Comparison of ENCODE assay signal across 8 cellular contexts in the genomic region with DNA sequence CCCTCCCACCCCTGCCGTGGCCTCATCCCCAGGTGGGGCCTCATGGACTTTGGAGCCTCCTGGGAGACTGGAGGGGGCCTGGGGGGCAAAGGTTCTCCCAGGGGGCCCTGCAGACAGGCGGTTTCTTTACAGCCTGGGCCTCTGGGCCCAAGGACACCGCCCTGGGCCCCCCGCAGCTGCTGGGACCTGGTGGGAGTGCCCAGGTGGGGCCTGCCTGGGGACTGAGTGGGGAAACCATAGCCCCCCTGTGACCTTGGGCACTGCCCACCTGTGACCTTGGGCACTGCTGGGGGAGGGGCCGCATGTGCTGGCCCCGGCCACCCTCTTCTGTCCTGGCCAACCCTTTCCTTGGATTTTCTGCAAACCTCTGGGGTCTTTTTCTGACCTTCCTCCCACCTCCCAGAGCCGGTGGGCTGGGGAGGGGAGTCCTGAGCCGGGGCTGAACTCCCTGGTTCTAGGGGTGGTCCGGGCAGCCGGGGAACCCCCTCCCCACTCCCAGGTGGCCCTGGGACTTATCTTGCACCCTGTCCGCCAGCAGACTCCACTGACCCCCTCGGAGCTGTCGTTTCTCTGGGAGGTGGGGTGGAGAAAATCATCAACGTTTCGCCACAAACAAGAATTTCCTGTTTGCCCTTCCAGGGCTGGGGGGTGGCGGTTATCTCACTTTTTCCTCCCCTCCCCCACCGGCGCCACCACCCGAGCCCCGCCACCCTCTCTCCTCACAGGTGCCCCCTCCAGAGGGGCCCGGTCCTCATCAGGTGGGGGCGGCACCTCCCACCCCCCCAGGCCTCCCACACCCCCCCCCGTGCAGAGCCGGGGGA. TPM values are rescaled to one million over a fixed set of nuclear protein-coding genes. Genes with fewer than 3 reads are reported as not detected.
DNase-seq lines count a peak whose midpoint lies in the region; ATAC-seq, FAIRE-seq and TF ChIP-seq lines count a peak whose summit lies in the region.
"Had no signal": no experiment of that assay in that cellular context is flagged by ENCODE, and none has a peak within 500 bp of the region (broad histone marks: within the 10 kb centered on the region; RNA-seq: fewer than 3 reads in every experiment).

No MANE protein-coding gene starts in this region.

- H3K36me3 ChIP-seq in NT2/D1 (ENCODE audit: insufficient read depth, insufficient read length, low read length), result peaks cover 13% of the 10 kb centered on the region
- no peaks in the 10 kb centered on the region for H3K36me3 ChIP-seq in hepatocyte (replicated peaks; ENCODE audit: insufficient read depth, low read depth)
- no peaks in the 10 kb centered on the region for H3K36me3 ChIP-seq in small intestine (ENCODE audit: control insufficient read depth in 2 of 2, insufficient read depth in 2 of 2, low read length in 2 of 2)

- H3K27ac ChIP-seq in hepatocyte (peak overlapping the region; percentile 100), small intestine (ENCODE audit: low read depth in 1 of 2, low read length in 1 of 2) (peak overlapping the region in 1 of 2 donors; percentile 2), foreskin keratinocyte (no peak overlapping the region)

- no peak for TF ChIP-seq CTCF in hepatocyte (IDR thresholded peaks at IDR 0.05; ENCODE audit: poor library complexity)
- no peak for TF ChIP-seq CTCF in foreskin keratinocyte (conservative IDR thresholded peaks at IDR 0.05)

- no peak for ATAC-seq in foreskin keratinocyte
- no peak for ATAC-seq in HG02840 (IDR thresholded peaks at IDR 0.05; ENCODE audit: low FRiP score, unreplicated experiment)

- WGBS in hepatocyte (ENCODE audit: low lambda C conversion rate, missing lambda C conversion rate), result 18% methylated on average over 13 of the region's 24 CpGs
- WGBS in small intestine, 3 donors, result 8 to 17% (median 11%) methylated on average over 17 to 24 of the region's 24 CpGs

- FAIRE-seq in GM12891 (lab: Jason Lieb, UNC) (peak; percentile 74), small intestine (lab: Jason Lieb, UNC) (no peak)

- no peaks in the 10 kb centered on the region for H3K27me3 ChIP-seq in NT2/D1 (ENCODE audit: insufficient read depth, insufficient read length)
- H3K27me3 ChIP-seq in hepatocyte, result no peaks in the 10 kb centered on the region
- H3K27me3 ChIP-seq in small intestine (ENCODE audit: control insufficient read depth in 2 of 2, insufficient read depth in 2 of 2, low read length in 2 of 2), result no peaks in the 10 kb centered on the region
- H3K27me3 ChIP-seq in foreskin keratinocyte, result no peaks in the 10 kb centered on the region

- H3K9ac ChIP-seq in NT2/D1 (ENCODE audit: insufficient read length, low read depth), result peak overlapping the region; percentile 42

- no peak for TF ChIP-seq POLR2A in GM12891 (IDR thresholded peaks at IDR 0.05; ENCODE audit: low read depth, low read length)

- no peaks in the 10 kb centered on the region for H3K9me2 ChIP-seq in hepatocyte (replicated peaks; ENCODE audit: insufficient read depth)

- H3K79me2 ChIP-seq in hepatocyte, result peaks cover 92% of the 10 kb centered on the region

- H3K4me1 ChIP-seq in NT2/D1 (ENCODE audit: insufficient read depth, insufficient read length), result peaks cover 42% of the 10 kb centered on the region
- H3K4me1 ChIP-seq in hepatocyte (ENCODE audit: insufficient read depth), result peaks cover 91% of the 10 kb centered on the region
- peaks cover 5 to 11% of the 10 kb centered on the region in 2 donors for H3K4me1 ChIP-seq in small intestine (ENCODE audit: control insufficient read depth in 2 of 2, insufficient read depth in 1 of 2, low read depth in 1 of 2, low read length in 1 of 2)
- H3K4me1 ChIP-seq in foreskin keratinocyte, result peaks cover 7% of the 10 kb centered on the region

- H4K20me1 ChIP-seq in hepatocyte (ENCODE audit: insufficient read depth, poor library complexity, severe bottlenecking), result peaks cover 2% of the 10 kb centered on the region

- H3K9me3 ChIP-seq in NT2/D1 (ENCODE audit: insufficient read depth, low read length) (no peaks in the 10 kb centered on the region), hepatocyte (ENCODE audit: low read depth) (no peaks in the 10 kb centered on the region), small intestine (ENCODE audit: control insufficient read depth, low read depth) (no peaks in the 10 kb centered on the region)

- H3K4me2 ChIP-seq in hepatocyte, result peak overlapping the region; percentile 88

- H3K4me3 ChIP-seq in NT2/D1 (ENCODE audit: insufficient read length, low read depth), result no peak overlapping the region
- peak overlapping the region; percentile 20 for H3K4me3 ChIP-seq in hepatocyte
- H3K4me3 ChIP-seq in small intestine (ENCODE audit: low read depth in 1 of 2, low read length in 2 of 2), result no peak overlapping the region

- DNase-seq in GM12891 (ENCODE audit: insufficient read length, low spot score) (no peak), NT2/D1 (ENCODE audit: low read depth, low spot score) (no peak), hepatocyte (ENCODE audit: low spot score) (peak; percentile 92), small intestine (peak; percentile 58), foreskin keratinocyte (no peak), hippocampal formation (lab: John Stamatoyannopoulos, UW) (no peak)
- DNase-seq: NCI-H1105 had no signal

- no peak overlapping the region for H2AFZ ChIP-seq in hepatocyte

TF ChIP-seq in GM12891, 5 proteins besides CTCF, POLR2A, EP300 and RAD21:
- no peak for TF ChIP-seq PAX5 (IDR thresholded peaks at IDR 0.05; ENCODE audit: insufficient read depth, low read length, severe bottlenecking)
- no peak for TF ChIP-seq POLR2AphosphoS5 (IDR thresholded peaks at IDR 0.05; ENCODE audit: low read depth, low read length)
- TF ChIP-seq SPI1 (IDR thresholded peaks at IDR 0.05; ENCODE audit: low read depth, low read length), result no peak
- no peak for TF ChIP-seq TAF1 (IDR thresholded peaks at IDR 0.05; ENCODE audit: low read depth, low read length)
- no peak for TF ChIP-seq POU2F2 (IDR thresholded peaks at IDR 0.05; ENCODE audit: low read depth, low read length)

RNA-seq across cellular contexts. Expression of gene ARID3A, which starts 27.1 kb away (rescaled TPM):
- polyA plus RNA-seq in GM12891 (2012; ENCODE audit: low read depth, missing spikeins), result 24.1 TPM
- total RNA-seq in hepatocyte, result 95.9 and 122 TPM in 2 replicates
- polyA plus RNA-seq in hepatocyte, result 180 and 203 TPM in 2 replicates
- 1 to 10 TPM; 1.3 to 6.2 (median 3.4) TPM for polyA plus RNA-seq in small intestine
- total RNA-seq in foreskin keratinocyte, result 9.0 and 9.4 TPM in 2 replicates
- 4.8 and 5.0 TPM in 2 replicates for polyA plus RNA-seq in foreskin keratinocyte

RNA-seq across cellular contexts. Expression of gene WDR18, which starts 31.3 kb away (rescaled TPM):
- 44.1 TPM for polyA plus RNA-seq in GM12891 (2012; ENCODE audit: low read depth, missing spikeins)
- total RNA-seq in hepatocyte, result 57.8 and 60.0 TPM in 2 replicates
- 160 and 169 TPM in 2 replicates for polyA plus RNA-seq in hepatocyte
- 10 to 100 TPM; 56.2 to 70.8 (median 58.8) TPM for polyA plus RNA-seq in small intestine
- 75.2 and 75.8 TPM in 2 replicates for total RNA-seq in foreskin keratinocyte
- polyA plus RNA-seq in foreskin keratinocyte, result 73.9 and 88.5 TPM in 2 replicates

RNA-seq across cellular contexts. Expression of gene KISS1R, which starts 35.8 kb away (rescaled TPM):
- 0.63 TPM for polyA plus RNA-seq in GM12891 (2012; ENCODE audit: low read depth, missing spikeins)
- total RNA-seq in hepatocyte, result 1.3 and 1.4 TPM in 2 replicates
- polyA plus RNA-seq in hepatocyte, result 2.1 and 4.2 TPM in 2 replicates
- under 1 TPM in 1 of 3 donors, not detected in 2; 0.55 TPM for polyA plus RNA-seq in small intestine
- total RNA-seq in foreskin keratinocyte, result not detected in 2 replicates
- polyA plus RNA-seq in foreskin keratinocyte, result not detected in 2 replicates

RNA-seq across cellular contexts. Expression of gene R3HDM4, which starts 39.9 kb away (rescaled TPM):
- 35.8 TPM for polyA plus RNA-seq in GM12891 (2012; ENCODE audit: low read depth, missing spikeins)
- total RNA-seq in hepatocyte, result 42.2 and 44.1 TPM in 2 replicates
- 86.6 and 88.2 TPM in 2 replicates for polyA plus RNA-seq in hepatocyte
- 10 to 100 TPM; 29.5 to 52.7 (median 45.4) TPM for polyA plus RNA-seq in small intestine
- total RNA-seq in foreskin keratinocyte, result 48.8 and 55.4 TPM in 2 replicates
- 63.7 and 68.1 TPM in 2 replicates for polyA plus RNA-seq in foreskin keratinocyte

RNA-seq across cellular contexts. Expression of gene GRIN3B, which starts 47.3 kb away (rescaled TPM):
- polyA plus RNA-seq in GM12891 (2012; ENCODE audit: low read depth, missing spikeins), result 0.06 TPM
- total RNA-seq in hepatocyte (0.30 and 0.64 TPM in 2 replicates), foreskin keratinocyte (0.35 and 1.7 TPM in 2 replicates)
- polyA plus RNA-seq in hepatocyte (0.48 and 0.49 TPM in 2 replicates), small intestine (under 1 TPM in 1 of 3 donors, not detected in 2; 0.10 TPM), foreskin keratinocyte (0.43 and 1.00 TPM in 2 replicates)

Comparison
In these comparisons a context has a peak if more than half of its experiments do, and no peak if none do; other contexts are left out.
1. DNase-seq: peak in hepatocyte (single experiment) and small intestine (single experiment); none in GM12891 (single experiment), NT2/D1 (single experiment), foreskin keratinocyte (0 of 2) and hippocampal formation (0 of 2).
2. RNA of gene ARID3A, which starts 27.1 kb away (polyA plus RNA-seq): 180 to 203 TPM in hepatocyte; 4.8 to 5.0 TPM in foreskin keratinocyte and 1.3 to 6.2 TPM in small intestine; every median in the first group is over 10 times any median in the second.